Comparison of ENCODE assay signal across 11 cellular contexts in the genomic region with DNA sequence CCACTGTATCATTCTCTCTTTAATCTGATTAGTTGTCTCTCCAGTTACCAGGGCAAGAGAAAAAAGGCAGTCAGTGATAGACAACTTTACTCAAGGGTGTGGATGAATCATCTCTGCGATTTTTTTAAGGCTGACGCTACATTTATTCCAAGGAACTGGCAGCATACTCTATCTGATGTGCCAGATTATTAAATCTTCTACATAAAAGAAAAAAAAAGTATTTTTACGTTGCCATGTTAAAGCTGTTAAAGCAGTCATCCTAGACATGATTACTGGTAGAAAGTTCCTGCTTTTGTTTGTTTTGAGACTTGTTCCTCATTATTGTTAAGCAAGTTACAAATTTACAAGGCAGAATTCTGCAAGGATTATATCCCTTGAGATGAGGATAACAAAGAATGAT.
DNase-seq lines count a peak whose midpoint lies in the region; ATAC-seq and TF ChIP-seq lines count a peak whose summit lies in the region.
"Had no signal": no experiment of that assay in that cellular context is flagged by ENCODE, and none has a peak within 500 bp of the region (broad histone marks: within the 10 kb centered on the region; RNA-seq: fewer than 3 reads in every experiment).

No MANE protein-coding gene starts in this region.

- in situ Hi-C loops in mammary epithelial cell (cut with MboI; ENCODE audit: low sequenced_read_pairs in 2 of 2): no loop called here

- H3K36me3 Mint-ChIP-seq in memory B cell: peaks cover 16% of the 10 kb centered on the region

- peak overlapping the region; percentile 4 for H3K27ac Mint-ChIP-seq in memory B cell

- no peaks in the 10 kb centered on the region for H3K27me3 Mint-ChIP-seq in memory B cell

- no peaks in the 10 kb centered on the region for H3K27me3 ChIP-seq in mammary epithelial cell (ENCODE audit: insufficient read depth, low read length)
- H3K27me3 ChIP-seq: upper lobe of left lung had no signal

- no peak for TF ChIP-seq CTCF in AG04449 (IDR thresholded peaks at IDR 0.05; ENCODE audit: insufficient read depth, low read length, missing control alignments)
- no peak for TF ChIP-seq CTCF in mammary epithelial cell (conservative IDR thresholded peaks at IDR 0.05 in 1 of 2, IDR thresholded peaks at IDR 0.05 in 1 of 2; ENCODE audit: extremely low read depth in 1 of 2, insufficient read depth in 1 of 2, low read depth in 1 of 2, low read length in 2 of 2)

- peak; percentile 20 for ATAC-seq in HG03196 (IDR thresholded peaks at IDR 0.05; ENCODE audit: unreplicated experiment)
- ATAC-seq in memory B cell (ENCODE audit: low read depth): no peak
- ATAC-seq in GM21367 (IDR thresholded peaks at IDR 0.05; ENCODE audit: unreplicated experiment): no peak
- ATAC-seq in GM18520 (IDR thresholded peaks at IDR 0.05; ENCODE audit: unreplicated experiment): no peak
- ATAC-seq in HG02885 (IDR thresholded peaks at IDR 0.05; ENCODE audit: poor library complexity, unreplicated experiment): no peak
- no peak for ATAC-seq in GM21526 (IDR thresholded peaks at IDR 0.05; ENCODE audit: low FRiP score, unreplicated experiment)

- no TSS peak for BruUV-seq in mammary epithelial cell (replicated peaks; lab: Mats Ljungman, UMichigan)

- no peaks in the 10 kb centered on the region for H3K79me2 ChIP-seq in mammary epithelial cell (ENCODE audit: insufficient read depth, low read length)

- peaks cover 1% of the 10 kb centered on the region for H3K9me3 Mint-ChIP-seq in memory B cell

- H3K9me3 ChIP-seq in mammary epithelial cell (replicated peaks; ENCODE audit: insufficient read depth, low read length): no peaks in the 10 kb centered on the region
- H3K9me3 ChIP-seq: upper lobe of left lung had no signal

- no peak overlapping the region for H3K27ac ChIP-seq in mammary epithelial cell (ENCODE audit: insufficient read depth, low read depth, low read length)

- no peaks in the 10 kb centered on the region for H4K20me1 ChIP-seq in mammary epithelial cell (ENCODE audit: insufficient read depth, low read length)

- peak; percentile 9 for DNase-seq in AG04449 (ENCODE audit: low read depth, low spot score)
- DNase-seq in mammary epithelial cell: peak; percentile 41
- DNase-seq in memory B cell (ENCODE audit: low spot score in 2 of 2): no peak
- DNase-seq: GDM1, midbrain, upper lobe of left lung had no signal

- no peak overlapping the region for H3K9ac ChIP-seq in mammary epithelial cell (ENCODE audit: insufficient read depth, low read length)

- H3K4me1 ChIP-seq in mammary epithelial cell (ENCODE audit: insufficient read depth, low read length): no peaks in the 10 kb centered on the region

- POLR2A ChIA-PET in AG04449 (lab: Yijun Ruan, JAX): no interaction called here

- no peak overlapping the region for H3K4me3 ChIP-seq in AG04449 (ENCODE audit: low read depth, low read length)
- no peak overlapping the region for H3K4me3 ChIP-seq in mammary epithelial cell (replicated peaks in 1 of 3; ENCODE audit: insufficient read depth in 1 of 3, low read depth in 2 of 3, low read length in 3 of 3)
- H3K4me3 ChIP-seq: upper lobe of left lung had no signal

- no peak overlapping the region for H2AFZ ChIP-seq in mammary epithelial cell (ENCODE audit: low read depth, low read length)

- no peak overlapping the region for H3K4me2 ChIP-seq in mammary epithelial cell (ENCODE audit: insufficient read depth, low read depth, low read length)

- H3K4me3 Mint-ChIP-seq in memory B cell: no peak overlapping the region

- H3K4me1 Mint-ChIP-seq in memory B cell: peaks cover 11% of the 10 kb centered on the region

- CTCF ChIA-PET in AG04449 (lab: Yijun Ruan, JAX): no interaction called here
- CTCF ChIA-PET in mammary epithelial cell (lab: Charles Lee; ENCODE audit: low non-redundant PET): no interaction called here

- 7% methylated on average over 3 of the region's 3 CpGs for WGBS in mammary epithelial cell (ENCODE audit: low coverage, missing lambda C conversion rate)

- intact Hi-C loops in mammary epithelial cell (cut with micrococcal nuclease): no loop called here

- dilution Hi-C loops in mammary epithelial cell (cut with HindIII; ENCODE audit: low sequenced_read_pairs): no loop called here

- H3K36me3 ChIP-seq in mammary epithelial cell (ENCODE audit: insufficient read depth, low read length): peaks cover 3% of the 10 kb centered on the region

Comparison
In these comparisons a context has a peak if more than half of its experiments do, and no peak if none do; other contexts are left out.
1. DNase-seq: peak in AG04449 (single experiment) and mammary epithelial cell (single experiment); none in memory B cell (0 of 2).